Comparison of ENCODE assay signal across 1 cellular context in the genomic region with DNA sequence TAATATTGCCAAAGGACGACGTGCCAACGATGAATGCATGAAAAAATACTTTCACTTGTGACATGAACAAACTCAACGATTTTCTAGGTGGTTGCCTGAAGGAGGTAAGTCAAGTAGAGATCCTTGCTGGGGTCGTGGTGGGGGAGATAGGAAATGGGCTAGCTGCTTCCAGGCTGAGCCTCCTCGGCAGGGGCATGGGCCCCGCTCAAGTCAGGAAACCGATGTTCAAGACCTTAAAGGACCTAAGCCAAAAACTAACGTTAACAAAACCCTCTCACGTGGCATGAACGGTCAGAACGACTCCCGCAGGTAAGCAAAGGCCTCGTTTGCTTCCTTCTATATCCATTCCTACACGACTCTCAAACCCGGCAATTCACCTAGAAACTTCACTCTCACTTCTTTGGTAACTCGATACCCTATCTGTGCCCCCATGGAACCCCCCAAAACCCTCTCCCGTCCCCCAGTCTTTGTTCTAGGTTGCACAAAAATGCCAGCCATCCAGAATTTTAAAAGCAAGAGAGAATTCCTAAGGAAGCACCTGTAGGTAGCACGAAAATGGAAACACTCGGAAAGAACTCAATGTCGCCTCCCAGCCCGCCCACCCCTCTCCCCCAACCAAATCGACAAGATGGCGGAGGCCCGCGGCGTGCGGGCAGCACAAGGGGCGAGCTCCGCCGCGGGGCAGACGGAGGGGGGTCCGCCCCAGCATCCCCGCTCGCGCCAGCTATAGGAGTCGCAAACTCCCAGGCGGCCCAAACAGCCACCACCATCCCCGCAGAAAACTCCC.
TF ChIP-seq lines count a peak whose summit lies in the region.

No MANE protein-coding gene starts in this region.

TF ChIP-seq in endothelial cell of umbilical vein, 7 proteins besides CTCF, POLR2A, EP300 and RAD21:
- TF ChIP-seq FOS (IDR thresholded peaks at IDR 0.05; ENCODE audit: borderline replicate concordance, insufficient read depth, low read length) (no peak), EZH2 (IDR thresholded peaks at IDR 0.05; ENCODE audit: borderline replicate concordance, low read depth, low read length, severe bottlenecking) (no peak), GATA2 (IDR thresholded peaks at IDR 0.05; ENCODE audit: insufficient read depth, insufficient read length, low read depth, low read length) (no peak), POLR2AphosphoS5 (IDR thresholded peaks at IDR 0.05; ENCODE audit: insufficient read depth, low read depth, low read length) (no peak), MYC (IDR thresholded peaks at IDR 0.05; ENCODE audit: low read depth, low read length) (no peak), JUN (IDR thresholded peaks at IDR 0.05; ENCODE audit: borderline replicate concordance, insufficient read depth, insufficient read length, low read depth) (no peak)
- TF ChIP-seq, protein P1, sequence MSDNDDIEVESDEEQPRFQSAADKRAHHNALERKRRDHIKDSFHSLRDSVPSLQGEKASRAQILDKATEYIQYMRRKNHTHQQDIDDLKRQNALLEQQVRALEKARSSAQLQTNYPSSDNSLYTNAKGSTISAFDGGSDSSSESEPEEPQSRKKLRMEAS (IDR thresholded peaks at IDR 0.05; ENCODE audit: insufficient read depth, insufficient read length): no peak
